ENCODE assay signal across 2 cellular contexts in genomic region chr1:244866355-244866754, GRCh38.
TF ChIP-seq lines count a peak whose summit lies in the region.

No MANE protein-coding gene starts in this region.

TF ChIP-seq in HEK293, 187 proteins besides CTCF, POLR2A, EP300 and RAD21:
- TF ChIP-seq ZNF280C (tag by site-specific recombination; IDR thresholded peaks at IDR 0.05) (no peak), SCRT2 (tag by site-specific recombination; IDR thresholded peaks at IDR 0.05) (0 out of 2 replicates have a peak, but pooled peaks have one; percentile 50), ZBTB17 (tag by site-specific recombination; IDR thresholded peaks at IDR 0.05) (peak; percentile 52; the same call in 1 of the 2 replicates), ZNF335 (tag by site-specific recombination; conservative IDR thresholded peaks at IDR 0.05) (peak; percentile 63), REST (tag by site-specific recombination; IDR thresholded peaks at IDR 0.05) (0 out of 2 replicates have a peak, but pooled peaks have one; percentile 13), ZNF747 (tag by site-specific recombination; IDR thresholded peaks at IDR 0.05) (no peak)

TF ChIP-seq in K562, 482 proteins besides CTCF, POLR2A, EP300 and RAD21:
- TF ChIP-seq ZNF589 (CRISPR knock-in tag; IDR thresholded peaks at IDR 0.05; ENCODE audit: low read depth) (0 out of 2 replicates have a peak, but pooled peaks have one; percentile 9), ESRRB (CRISPR knock-in tag; IDR thresholded peaks at IDR 0.05; ENCODE audit: borderline replicate concordance) (0 out of 2 replicates have a peak, but pooled peaks have one; percentile 15), ZBTB7A (IDR thresholded peaks at IDR 0.05; ENCODE audit: borderline replicate concordance, control insufficient read depth, low read depth, low read length) (peak; percentile 58), SMARCC2 (IDR thresholded peaks at IDR 0.05; ENCODE audit: low read depth) (0 out of 2 replicates have a peak, but pooled peaks have one; percentile 18), ZC3H11A (IDR thresholded peaks at IDR 0.05; ENCODE audit: low read depth, low read length) (no peak), ZNF592 (IDR thresholded peaks at IDR 0.05) (0 out of 2 replicates have a peak, but pooled peaks have one; percentile 32)
